In genomic region chr7:70523626-70524351, GRCh38 we compare ENCODE assay signal across 21 cellular contexts.
"Had no signal": no experiment of that assay in that cellular context is flagged by ENCODE, and none has a peak within 500 bp of the region (broad histone marks: within the 10 kb centered on the region; RNA-seq: fewer than 3 reads in every experiment).

No MANE protein-coding gene starts in this region.

- DNase-seq: Kasumi-1, MM.1S, NCI-H1092 treated with DMSO at 0.1 percent for 48 hours, NCI-H1436, NCI-H1694 treated with DMSO at 0.1 percent for 48 hours, NCI-H1930, NCI-H2081, NCI-H2107, NCI-H226, NCI-H446, NCI-H510A, NCI-H524 treated with DMSO at 0.1 percent for 48 hours, NCI-H774, SHP77, SK-N-SH had no signal

- H3K4me3 ChIP-seq: K562 had no signal

- H3K9me3 ChIP-seq: SK-N-SH had no signal

- H3K9ac ChIP-seq: KMS-11, SK-N-SH had no signal

- H3K4me2 ChIP-seq: KMS-11, SK-N-SH had no signal

- H3K27ac ChIP-seq: HL-60, KMS-11, RWPE1 had no signal

- FAIRE-seq: HTR-8/SVneo, K562, RCC 7860 had no signal
